28 cellular contexts compared by ENCODE assay signal in the genomic region with DNA sequence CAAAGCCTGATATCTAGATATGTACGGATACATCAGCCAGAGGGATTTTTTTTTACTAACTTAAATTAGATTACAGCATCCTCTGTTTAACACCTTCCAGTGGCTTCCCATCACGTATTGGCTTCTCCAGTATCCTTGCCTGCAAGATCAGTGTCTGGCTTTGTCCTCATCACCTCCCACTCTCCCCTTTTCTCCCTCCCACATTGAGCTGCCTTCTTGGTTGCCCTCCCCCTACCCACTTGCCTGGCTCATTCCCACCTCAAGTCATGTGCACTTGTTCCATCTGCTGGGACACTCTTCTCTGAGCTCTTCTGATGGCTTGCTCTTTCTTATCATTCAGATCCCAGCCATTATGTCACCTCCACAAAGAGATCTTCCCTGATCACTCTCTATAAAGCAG.
"Had no signal": no experiment of that assay in that cellular context is flagged by ENCODE, and none has a peak within 500 bp of the region (broad histone marks: within the 10 kb centered on the region; RNA-seq: fewer than 3 reads in every experiment).

No MANE protein-coding gene starts in this region.

- FAIRE-seq: urothelium cell line had no signal

- H3K27me3 ChIP-seq: suprapubic skin, testis, thyroid gland, tibial artery, upper lobe of right lung, vagina had no signal

- H3K4me3 ChIP-seq: stomach, suprapubic skin, testis, thoracic aorta, thyroid gland, tibial artery, tibial nerve, upper lobe of left lung, upper lobe of right lung, uterus, vagina had no signal

- H3K4me3 Mint-ChIP-seq: stimulated activated effector memory CD8-positive, alpha-beta T cell treated with anti-CD3 and anti-CD28 coated beads, Interleukin-12 subunit alpha, Interleukin-12 subunit beta, amount 100 ng/mL, for 72 hours; stimulated activated memory B cell treated with anti-CD40 and anti-IgM and Interleukin-4, amounts not matched to agents 10 μg/mL and 1 μg/mL and 100 μg/mL, for 72 hours; stimulated activated naive B cell treated with anti-CD40 and anti-IgM and Interleukin-4, amounts not matched to agents 10 μg/mL and 1 μg/mL and 100 μg/mL, for 72 hours; stimulated activated naive CD8-positive, alpha-beta T cell treated with anti-CD3 and anti-CD28 coated beads, Interleukin-15, amount 100 ng/mL, for 72 hours; stimulated activated naive CD8-positive, alpha-beta T cell treated with anti-CD3 and anti-CD28 coated beads, Interleukin-15, Interleukin-2, amounts not matched to agents 100 ng/mL and 50 ng/mL, for 24 hours; type B pancreatic cell had no signal

- H3K27ac ChIP-seq: stomach, suprapubic skin, testis, thoracic aorta, thyroid gland, tibial artery, tibial nerve, upper lobe of left lung, upper lobe of right lung, uterus, vagina had no signal

- H3K4me1 Mint-ChIP-seq: stimulated activated effector memory CD8-positive, alpha-beta T cell treated with anti-CD3 and anti-CD28 coated beads, Interleukin-12 subunit alpha, Interleukin-12 subunit beta, amount 100 ng/mL, for 72 hours; stimulated activated memory B cell treated with anti-CD40 and anti-IgM and Interleukin-4, amounts not matched to agents 10 μg/mL and 1 μg/mL and 100 μg/mL, for 72 hours; stimulated activated naive B cell treated with anti-CD40 and anti-IgM and Interleukin-4, amounts not matched to agents 10 μg/mL and 1 μg/mL and 100 μg/mL, for 72 hours; stimulated activated naive CD8-positive, alpha-beta T cell treated with anti-CD3 and anti-CD28 coated beads, Interleukin-15, amount 100 ng/mL, for 72 hours had no signal

- DNase-seq: stimulated activated CD4-positive, alpha-beta T cell treated with anti-CD3 and anti-CD28 coated beads, Interleukin-2, amount 100 ng/mL, for 48 hours; stimulated activated CD4-positive, alpha-beta T cell treated with anti-CD3 and anti-CD28 coated beads, Interleukin-4, amount 100 ng/mL, for 1 hour; stimulated activated CD4-positive, alpha-beta T cell treated with anti-CD3 and anti-CD28 coated beads, Interleukin-4, amount 100 ng/mL, for 24 hours; stimulated activated CD4-positive, alpha-beta T cell treated with anti-CD3 and anti-CD28 coated beads, Interleukin-4, amount 100 ng/mL, for 4 hours; stimulated activated CD8-positive, alpha-beta memory T cell treated with anti-CD3 and anti-CD28 coated beads, Interleukin-4, amount 100 ng/mL, for 48 hours; stimulated activated naive B cell treated with anti-CD40 and anti-IgM and Interleukin-4, amounts not matched to agents 10 μg/mL and 1 μg/mL and 100 μg/mL, for 72 hours; stimulated activated naive CD4-positive, alpha-beta T cell; stimulated activated naive CD4-positive, alpha-beta T cell treated with Interleukin-2 at 50 U/mL for 16 hours; stimulated activated naive CD8-positive, alpha-beta T cell treated with anti-CD3 and anti-CD28 coated beads, Interleukin-15, amount 100 ng/mL, for 72 hours; stimulated activated naive CD8-positive, alpha-beta T cell treated with anti-CD3 and anti-CD28 coated beads, Interleukin-15, Interleukin-2, amounts not matched to agents 100 U/mL and 50 U/mL, for 24 hours; stomach; substantia nigra; testis; thyroid gland; tibial artery; trophoblast cell; upper lobe of left lung; upper lobe of right lung; uterus had no signal

- H3K36me3 ChIP-seq: stomach, suprapubic skin, thoracic aorta, thyroid gland, tibial artery, tibial nerve, upper lobe of left lung, upper lobe of right lung, uterus, vagina had no signal

- H3K9me3 ChIP-seq: stomach, suprapubic skin, testis, thoracic aorta, thyroid gland, tibial artery, tibial nerve, upper lobe of left lung, upper lobe of right lung, uterus, vagina had no signal

- H3K9me3 Mint-ChIP-seq: stimulated activated effector memory CD8-positive, alpha-beta T cell treated with anti-CD3 and anti-CD28 coated beads, Interleukin-12 subunit alpha, Interleukin-12 subunit beta, amount 100 ng/mL, for 72 hours; stimulated activated memory B cell treated with anti-CD40 and anti-IgM and Interleukin-4, amounts not matched to agents 10 μg/mL and 1 μg/mL and 100 μg/mL, for 72 hours; stimulated activated naive CD8-positive, alpha-beta T cell treated with anti-CD3 and anti-CD28 coated beads, Interleukin-15, amount 100 ng/mL, for 72 hours; stimulated activated naive CD8-positive, alpha-beta T cell treated with anti-CD3 and anti-CD28 coated beads, Interleukin-15, Interleukin-2, amounts not matched to agents 100 ng/mL and 50 ng/mL, for 24 hours; type B pancreatic cell had no signal

- H3K4me1 ChIP-seq: stomach, suprapubic skin, testis, thyroid gland, tibial artery, tibial nerve, upper lobe of left lung, upper lobe of right lung, uterus, vagina had no signal

- ATAC-seq: stimulated activated effector memory CD8-positive, alpha-beta T cell treated with anti-CD3 and anti-CD28 coated beads, Interleukin-12 subunit alpha, Interleukin-12 subunit beta, amount 100 ng/mL, for 72 hours; stimulated activated memory B cell treated with anti-CD40 and anti-IgM and Interleukin-4, amounts not matched to agents 10 μg/mL and 1 μg/mL and 100 μg/mL, for 72 hours; stimulated activated naive B cell treated with anti-CD40 and anti-IgM and Interleukin-4, amounts not matched to agents 10 μg/mL and 1 μg/mL and 100 μg/mL, for 72 hours; stimulated activated naive CD8-positive, alpha-beta T cell treated with anti-CD3 and anti-CD28 coated beads, Interleukin-15, amount 100 ng/mL, for 72 hours; stimulated activated naive CD8-positive, alpha-beta T cell treated with anti-CD3 and anti-CD28 coated beads, Interleukin-15, Interleukin-2, amounts not matched to agents 100 U/mL and 50 U/mL, for 24 hours; upper lobe of right lung had no signal

- H3K27me3 Mint-ChIP-seq: stimulated activated memory B cell treated with anti-CD40 and anti-IgM and Interleukin-4, amounts not matched to agents 10 μg/mL and 1 μg/mL and 100 μg/mL, for 72 hours had no signal

- H3K27ac Mint-ChIP-seq: stimulated activated effector memory CD8-positive, alpha-beta T cell treated with anti-CD3 and anti-CD28 coated beads, Interleukin-12 subunit alpha, Interleukin-12 subunit beta, amount 100 ng/mL, for 72 hours; stimulated activated memory B cell treated with anti-CD40 and anti-IgM and Interleukin-4, amounts not matched to agents 10 μg/mL and 1 μg/mL and 100 μg/mL, for 72 hours; stimulated activated naive B cell treated with anti-CD40 and anti-IgM and Interleukin-4, amounts not matched to agents 10 μg/mL and 1 μg/mL and 100 μg/mL, for 72 hours; stimulated activated naive CD8-positive, alpha-beta T cell treated with anti-CD3 and anti-CD28 coated beads, Interleukin-15, amount 100 ng/mL, for 72 hours; stimulated activated naive CD8-positive, alpha-beta T cell treated with anti-CD3 and anti-CD28 coated beads, Interleukin-15, Interleukin-2, amounts not matched to agents 100 ng/mL and 50 ng/mL, for 24 hours; type B pancreatic cell had no signal

- H3K36me3 Mint-ChIP-seq: stimulated activated effector memory CD8-positive, alpha-beta T cell treated with anti-CD3 and anti-CD28 coated beads, Interleukin-12 subunit alpha, Interleukin-12 subunit beta, amount 100 ng/mL, for 72 hours; stimulated activated memory B cell treated with anti-CD40 and anti-IgM and Interleukin-4, amounts not matched to agents 10 μg/mL and 1 μg/mL and 100 μg/mL, for 72 hours; stimulated activated naive B cell treated with anti-CD40 and anti-IgM and Interleukin-4, amounts not matched to agents 10 μg/mL and 1 μg/mL and 100 μg/mL, for 72 hours; type B pancreatic cell had no signal
